In genomic region chr2:199356412-199356811, GRCh38 we compare ENCODE assay signal across 1 cellular context.
TF ChIP-seq lines count a peak whose summit lies in the region.

No MANE protein-coding gene starts in this region.

TF ChIP-seq in IMR-90, 13 proteins besides CTCF, POLR2A, EP300 and RAD21:
- TF ChIP-seq, protein P1, sequence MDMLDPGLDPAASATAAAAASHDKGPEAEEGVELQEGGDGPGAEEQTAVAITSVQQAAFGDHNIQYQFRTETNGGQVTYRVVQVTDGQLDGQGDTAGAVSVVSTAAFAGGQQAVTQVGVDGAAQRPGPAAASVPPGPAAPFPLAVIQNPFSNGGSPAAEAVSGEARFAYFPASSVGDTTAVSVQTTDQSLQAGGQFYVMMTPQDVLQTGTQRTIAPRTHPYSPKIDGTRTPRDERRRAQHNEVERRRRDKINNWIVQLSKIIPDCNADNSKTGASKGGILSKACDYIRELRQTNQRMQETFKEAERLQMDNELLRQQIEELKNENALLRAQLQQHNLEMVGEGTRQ (IDR thresholded peaks at IDR 0.05; ENCODE audit: low read depth, low read length) = no peak
- TF ChIP-seq CHD1 (IDR thresholded peaks at IDR 0.05; ENCODE audit: low read depth, low read length) = no peak
- no peak for TF ChIP-seq BHLHE40 (IDR thresholded peaks at IDR 0.05; ENCODE audit: low read depth, low read length)
- no peak for TF ChIP-seq MAZ (IDR thresholded peaks at IDR 0.05; ENCODE audit: borderline replicate concordance, low read depth, low read length)
- no peak for TF ChIP-seq NFE2L2 (IDR thresholded peaks at IDR 0.05; ENCODE audit: low read depth, low read length)
- TF ChIP-seq CEBPB (IDR thresholded peaks at IDR 0.05; ENCODE audit: low read depth, low read length) = no peak
- TF ChIP-seq MAFK (IDR thresholded peaks at IDR 0.05; ENCODE audit: low read depth, low read length) = no peak
- no peak for TF ChIP-seq MXI1 (IDR thresholded peaks at IDR 0.05; ENCODE audit: borderline replicate concordance, low read depth, low read length)
- no peak for TF ChIP-seq FOS (IDR thresholded peaks at IDR 0.05; ENCODE audit: low read depth, low read length)
- TF ChIP-seq, protein P2, sequence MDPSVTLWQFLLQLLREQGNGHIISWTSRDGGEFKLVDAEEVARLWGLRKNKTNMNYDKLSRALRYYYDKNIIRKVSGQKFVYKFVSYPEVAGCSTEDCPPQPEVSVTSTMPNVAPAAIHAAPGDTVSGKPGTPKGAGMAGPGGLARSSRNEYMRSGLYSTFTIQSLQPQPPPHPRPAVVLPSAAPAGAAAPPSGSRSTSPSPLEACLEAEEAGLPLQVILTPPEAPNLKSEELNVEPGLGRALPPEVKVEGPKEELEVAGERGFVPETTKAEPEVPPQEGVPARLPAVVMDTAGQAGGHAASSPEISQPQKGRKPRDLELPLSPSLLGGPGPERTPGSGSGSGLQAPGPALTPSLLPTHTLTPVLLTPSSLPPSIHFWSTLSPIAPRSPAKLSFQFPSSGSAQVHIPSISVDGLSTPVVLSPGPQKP (IDR thresholded peaks at IDR 0.05; ENCODE audit: borderline replicate concordance, low read depth, low read length) = no peak
- no peak for TF ChIP-seq RFX5 (IDR thresholded peaks at IDR 0.05; ENCODE audit: low read depth, low read length)
- TF ChIP-seq RCOR1 (IDR thresholded peaks at IDR 0.05; ENCODE audit: insufficient replicate concordance, low read length) = no peak
